9 cellular contexts compared by ENCODE assay signal in the genomic region with DNA sequence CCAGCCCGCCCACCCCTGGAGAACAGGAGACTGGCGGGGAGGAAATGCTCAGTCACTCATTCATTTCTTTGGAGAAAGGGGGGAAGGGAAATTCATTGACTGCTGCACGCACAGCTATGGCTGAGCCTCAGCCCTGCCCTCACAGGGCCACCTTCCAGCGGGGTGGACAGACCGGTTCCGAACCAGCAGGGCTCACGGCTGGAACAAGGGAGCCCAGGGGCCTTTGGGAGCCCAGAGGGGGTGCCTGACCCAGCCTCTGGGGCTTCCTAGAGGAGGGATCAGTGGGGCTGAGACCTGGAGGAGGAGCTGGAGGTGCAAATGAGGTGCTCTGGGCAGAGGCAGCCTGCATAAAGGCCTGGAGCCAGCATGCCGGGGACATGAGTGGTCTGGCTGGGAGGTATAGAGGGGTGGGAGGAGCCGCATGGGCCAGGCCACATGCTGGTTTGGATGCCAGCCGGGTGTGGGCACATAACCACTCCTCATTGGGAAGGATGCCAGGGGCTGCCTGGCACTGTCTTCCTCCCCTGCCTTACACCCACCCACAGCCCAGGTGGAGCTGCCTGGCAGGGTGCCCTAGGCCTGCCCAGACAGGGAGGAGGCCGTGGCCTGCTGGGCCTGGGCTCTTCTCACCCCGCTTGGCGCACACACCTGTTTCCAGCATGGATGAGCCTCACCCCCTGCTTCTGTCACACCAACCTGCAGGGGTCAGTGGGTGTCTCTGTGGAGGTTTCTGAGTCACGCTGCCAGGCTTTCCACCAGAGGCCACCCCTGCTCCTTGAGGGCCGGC. TPM values are rescaled to one million over a fixed set of nuclear protein-coding genes. Genes with fewer than 3 reads are reported as not detected.
DNase-seq lines count a peak whose midpoint lies in the region; ATAC-seq and TF ChIP-seq lines count a peak whose summit lies in the region.
"Had no signal": no experiment of that assay in that cellular context is flagged by ENCODE, and none has a peak within 500 bp of the region (broad histone marks: within the 10 kb centered on the region; RNA-seq: fewer than 3 reads in every experiment).

No MANE protein-coding gene starts in this region.

- peak overlapping the region; percentile 87 for H3K27ac Mint-ChIP-seq in endothelial cell (ENCODE audit: unreplicated experiment)

- no peak overlapping the region for H3K4me3 Mint-ChIP-seq in endothelial cell (ENCODE audit: unreplicated experiment)

- peaks cover 21% of the 10 kb centered on the region for H3K36me3 Mint-ChIP-seq in endothelial cell (ENCODE audit: low read depth, unreplicated experiment)

- no peak for TF ChIP-seq CTCF in endothelial cell (IDR thresholded peaks at IDR 0.05; ENCODE audit: unreplicated experiment)

- H3K4me1 Mint-ChIP-seq in endothelial cell (ENCODE audit: unreplicated experiment): peaks cover 29% of the 10 kb centered on the region

- H3K27me3 Mint-ChIP-seq in endothelial cell (ENCODE audit: unreplicated experiment): peaks cover 5% of the 10 kb centered on the region

- DNase-seq in GM04504 (ENCODE audit: low read depth) (peak; percentile 32), NCI-H446 (lab: John Stamatoyannopoulos, UW) (peak; percentile 91 to 99), endothelial cell (ENCODE audit: low spot score) (no peak), mucosa of gallbladder (ENCODE audit: low spot score) (peak; percentile 94), SK-N-DZ (ENCODE audit: low spot score) (no peak)
- DNase-seq in activated CD4-positive, alpha-beta T cell treated with anti-CD3 and anti-CD28 coated beads, Interleukin-2, amount 50 U/mL, for 4 hours: no peak

- no peaks in the 10 kb centered on the region for H3K9me3 Mint-ChIP-seq in endothelial cell (ENCODE audit: unreplicated experiment)

- ATAC-seq in GM21390 (IDR thresholded peaks at IDR 0.05; ENCODE audit: unreplicated experiment) (no peak), HG03139 (IDR thresholded peaks at IDR 0.05; ENCODE audit: unreplicated experiment) (no peak)

RNA-seq across cellular contexts. Expression of a gene that starts 26.9 kb away (rescaled TPM):
- total RNA-seq in endothelial cell (ENCODE audit: unreplicated experiment) (66.7 TPM), mucosa of gallbladder (66.2 TPM)
- polyA plus RNA-seq in SK-N-DZ (2014; cell fraction: cytosol; rRNA removed): 51.4 and 51.5 TPM in 2 replicates
- 63.1 and 93.9 TPM in 2 replicates for polyA plus RNA-seq in SK-N-DZ (2014; cell fraction: nucleus; rRNA removed)

RNA-seq across cellular contexts. Expression of a gene that starts 39.6 kb away (rescaled TPM):
- 13.3 TPM for total RNA-seq in endothelial cell (ENCODE audit: unreplicated experiment)
- 8.5 TPM for total RNA-seq in mucosa of gallbladder
- 4.8 and 9.1 TPM in 2 replicates for polyA plus RNA-seq in SK-N-DZ (2014; cell fraction: cytosol; rRNA removed)
- polyA plus RNA-seq in SK-N-DZ (2014; cell fraction: nucleus; rRNA removed): 4.8 and 5.4 TPM in 2 replicates

RNA-seq across cellular contexts. Expression of a gene that starts 55.0 kb away (rescaled TPM):
- 0.41 TPM for total RNA-seq in endothelial cell (ENCODE audit: unreplicated experiment)
- 1.4 TPM for total RNA-seq in mucosa of gallbladder
- polyA plus RNA-seq in SK-N-DZ (2014; cell fraction: cytosol; rRNA removed): 0.83 and 1.7 TPM in 2 replicates
- 0.52 and 0.65 TPM in 2 replicates for polyA plus RNA-seq in SK-N-DZ (2014; cell fraction: nucleus; rRNA removed)
- total RNA-seq: glomerular endothelial cell had no signal

Comparison
In these comparisons a context has a peak if more than half of its experiments do, and no peak if none do; other contexts are left out.
1. DNase-seq: peak in GM04504 (single experiment), NCI-H446 (2 of 2) and mucosa of gallbladder (single experiment); none in endothelial cell (single experiment), SK-N-DZ (single experiment) and activated CD4-positive, alpha-beta T cell treated with anti-CD3 and anti-CD28 coated beads, Interleukin-2, amount 50 U/mL, for 4 hours (0 of 2).